In genomic region chr2:108786354-108787208, GRCh38 we compare ENCODE assay signal across 1 cellular context.
TF ChIP-seq lines count a peak whose summit lies in the region.

CCDC138 (plus strand) TSS chr2:108786771; CDS start chr2:108786823, 52 bp downstream.

TF ChIP-seq in HepG2, 621 proteins besides CTCF, POLR2A, EP300 and RAD21 (continued from another document and continues in another):
- TF ChIP-seq ZBTB10 (CRISPR knock-in tag; IDR thresholded peaks at IDR 0.05; ENCODE audit: borderline replicate concordance), result peak; percentile 58; the same call in 1 of the 2 replicates
- no peak for TF ChIP-seq ZNF253 (CRISPR knock-in tag; IDR thresholded peaks at IDR 0.05; ENCODE audit: borderline replicate concordance)
- TF ChIP-seq SUZ12 (IDR thresholded peaks at IDR 0.05; ENCODE audit: low read depth, low read length), result no peak
- peak; percentile 89 for TF ChIP-seq IRX3 (CRISPR knock-in tag; IDR thresholded peaks at IDR 0.05; ENCODE audit: borderline replicate concordance, low read depth)
- no peak for TF ChIP-seq ZNF24 (IDR thresholded peaks at IDR 0.05)
- TF ChIP-seq ZNF75D (CRISPR knock-in tag; IDR thresholded peaks at IDR 0.05; ENCODE audit: borderline replicate concordance), result no peak
- TF ChIP-seq ZNF546 (CRISPR knock-in tag; conservative IDR thresholded peaks at IDR 0.05), result peak; percentile 71; the same call in 1 of the 2 replicates
- TF ChIP-seq BCL6 (CRISPR knock-in tag; IDR thresholded peaks at IDR 0.05), result 0 out of 2 replicates have a peak, but pooled peaks have one; percentile 31
- TF ChIP-seq NPAS2 (CRISPR knock-in tag; IDR thresholded peaks at IDR 0.05; ENCODE audit: borderline replicate concordance), result no peak
- TF ChIP-seq ZNF782 (CRISPR knock-in tag; IDR thresholded peaks at IDR 0.05; ENCODE audit: borderline replicate concordance), result no peak; the same call in 1 of the 2 replicates
- no peak for TF ChIP-seq ZNF609 (CRISPR knock-in tag; IDR thresholded peaks at IDR 0.05; ENCODE audit: borderline replicate concordance)
- no peak; the same call in 1 of the 2 replicates for TF ChIP-seq RARA (CRISPR knock-in tag; IDR thresholded peaks at IDR 0.05)
- no peak for TF ChIP-seq ZNF335 (CRISPR knock-in tag; IDR thresholded peaks at IDR 0.05)
- peak; percentile 65; the same call in 1 of the 2 replicates for TF ChIP-seq MED1 (CRISPR knock-in tag; IDR thresholded peaks at IDR 0.05)
- TF ChIP-seq MEIS2 (CRISPR knock-in tag; IDR thresholded peaks at IDR 0.05), result no peak; the same call in 1 of the 2 replicates
- no peak; the same call in 1 of the 2 replicates for TF ChIP-seq ZNF414 (CRISPR knock-in tag; IDR thresholded peaks at IDR 0.05)
- TF ChIP-seq SALL2 (CRISPR knock-in tag; IDR thresholded peaks at IDR 0.05), result peak; percentile 95
- peak; percentile 61 for TF ChIP-seq MNT (IDR thresholded peaks at IDR 0.05)
- TF ChIP-seq TAF15 (IDR thresholded peaks at IDR 0.05; ENCODE audit: low read depth, low read length, poor library complexity, severe bottlenecking), result peak; percentile 99
- peak; percentile 83 for TF ChIP-seq TEAD3 (CRISPR knock-in tag; optimal IDR thresholded peaks at IDR 0.05; ENCODE audit: borderline replicate concordance)
- peak; percentile 30; the same call in 1 of the 2 replicates for TF ChIP-seq KLF9 (CRISPR knock-in tag; IDR thresholded peaks at IDR 0.05; ENCODE audit: low read depth)
- no peak for TF ChIP-seq NFIB (CRISPR knock-in tag; IDR thresholded peaks at IDR 0.05; ENCODE audit: borderline replicate concordance)
- TF ChIP-seq ZBTB38 (CRISPR knock-in tag; IDR thresholded peaks at IDR 0.05), result peak; percentile 83
- 0 out of 2 replicates have a peak, but pooled peaks have one; percentile 92 for TF ChIP-seq AHR (CRISPR knock-in tag; IDR thresholded peaks at IDR 0.05)
- no peak for TF ChIP-seq PLRG1 (conservative IDR thresholded peaks at IDR 0.05)
- TF ChIP-seq ZNF34 (CRISPR knock-in tag; IDR thresholded peaks at IDR 0.05; ENCODE audit: borderline replicate concordance), result peak; percentile 57; the same call in 1 of the 2 replicates
- peak; percentile 38; the same call in 1 of the 2 replicates for TF ChIP-seq ZNF264 (CRISPR knock-in tag; IDR thresholded peaks at IDR 0.05)
- TF ChIP-seq MXD4 (CRISPR knock-in tag; IDR thresholded peaks at IDR 0.05), result peak; percentile 94
- TF ChIP-seq ZNF841 (CRISPR knock-in tag; IDR thresholded peaks at IDR 0.05; ENCODE audit: borderline replicate concordance), result no peak
- TF ChIP-seq FOXK1 (CRISPR knock-in tag; IDR thresholded peaks at IDR 0.05; ENCODE audit: borderline replicate concordance, low read depth), result peak; percentile 74
- 0 out of 2 replicates have a peak, but pooled peaks have one; percentile 31 for TF ChIP-seq SATB2 (CRISPR knock-in tag; IDR thresholded peaks at IDR 0.05)
- TF ChIP-seq ZNF343 (CRISPR knock-in tag; IDR thresholded peaks at IDR 0.05), result no peak
- TF ChIP-seq E2F5 (CRISPR knock-in tag; conservative IDR thresholded peaks at IDR 0.05), result peak; percentile 85
- TF ChIP-seq POLR2AphosphoS5 (IDR thresholded peaks at IDR 0.05; ENCODE audit: low read depth, low read length), result peak; percentile 92
- TF ChIP-seq CHD4 (IDR thresholded peaks at IDR 0.05; ENCODE audit: borderline replicate concordance, low read length), result no peak; the same call in 1 of the 2 replicates
- TF ChIP-seq SCMH1 (CRISPR knock-in tag; IDR thresholded peaks at IDR 0.05; ENCODE audit: borderline replicate concordance), result no peak
- TF ChIP-seq ZNF570 (CRISPR knock-in tag; IDR thresholded peaks at IDR 0.05; ENCODE audit: borderline replicate concordance), result no peak
- TF ChIP-seq ZNF563 (CRISPR knock-in tag; IDR thresholded peaks at IDR 0.05), result peak; percentile 96
- TF ChIP-seq GATAD2A (CRISPR knock-in tag; IDR thresholded peaks at IDR 0.05), result peak; percentile 64
- TF ChIP-seq KDM1A (CRISPR knock-in tag; IDR thresholded peaks at IDR 0.05), result no peak
- TF ChIP-seq PAXIP1 (CRISPR knock-in tag; conservative IDR thresholded peaks at IDR 0.05), result peak; percentile 32; the same call in 1 of the 2 replicates
- TF ChIP-seq ATF3 (CRISPR knock-in tag; IDR thresholded peaks at IDR 0.05), result peak; percentile 56; the same call in 1 of the 2 replicates
- no peak for TF ChIP-seq SNAPC5 (CRISPR knock-in tag; IDR thresholded peaks at IDR 0.05; ENCODE audit: borderline replicate concordance)
- no peak for TF ChIP-seq ZKSCAN5 (CRISPR knock-in tag; IDR thresholded peaks at IDR 0.05)
- TF ChIP-seq SMC3 (IDR thresholded peaks at IDR 0.05; ENCODE audit: low read length), result no peak
- no peak for TF ChIP-seq ZNF569 (CRISPR knock-in tag; IDR thresholded peaks at IDR 0.05; ENCODE audit: borderline replicate concordance)
- no peak for TF ChIP-seq MAFF (IDR thresholded peaks at IDR 0.05; ENCODE audit: low read depth, low read length)
- TF ChIP-seq IRF2 (CRISPR knock-in tag; IDR thresholded peaks at IDR 0.05), result peak; percentile 92; the same call in 1 of the 2 replicates
- TF ChIP-seq HNRNPL (IDR thresholded peaks at IDR 0.05; ENCODE audit: low read depth, low read length), result 0 out of 2 replicates have a peak, but pooled peaks have one; percentile 56
- no peak for TF ChIP-seq ZNF720 (CRISPR knock-in tag; IDR thresholded peaks at IDR 0.05)
- TF ChIP-seq NR2F1 (CRISPR knock-in tag; IDR thresholded peaks at IDR 0.05), result 0 out of 4 replicates have a peak, but pooled peaks of 1 of the 2 experiments have one; percentile 4
- TF ChIP-seq HIVEP1 (CRISPR knock-in tag; IDR thresholded peaks at IDR 0.05), result peak; percentile 83; the same call in 1 of the 2 replicates
- peak; percentile 61; the same call in 1 of the 2 replicates for TF ChIP-seq CBFB (CRISPR knock-in tag; IDR thresholded peaks at IDR 0.05)
- 0 out of 2 replicates have a peak, but pooled peaks have one; percentile 30 for TF ChIP-seq U2AF2 (IDR thresholded peaks at IDR 0.05; ENCODE audit: low read depth, low read length)
- TF ChIP-seq ZNF383 (CRISPR knock-in tag; IDR thresholded peaks at IDR 0.05; ENCODE audit: borderline replicate concordance), result no peak
- TF ChIP-seq ZBTB1 (CRISPR knock-in tag; IDR thresholded peaks at IDR 0.05; ENCODE audit: borderline replicate concordance), result no peak
- TF ChIP-seq PAX8 (CRISPR knock-in tag; IDR thresholded peaks at IDR 0.05; ENCODE audit: borderline replicate concordance), result no peak
- TF ChIP-seq KMT2A (CRISPR knock-in tag; IDR thresholded peaks at IDR 0.05), result peak; percentile 99
